12 cellular contexts compared by ENCODE assay signal in genomic region chr10:80537705-80538480, GRCh38. TPM values are rescaled to one million over a fixed set of nuclear protein-coding genes. Genes with fewer than 3 reads are reported as not detected.
DNase-seq lines count a peak whose midpoint lies in the region; ATAC-seq, FAIRE-seq and TF ChIP-seq lines count a peak whose summit lies in the region.
"Had no signal": no experiment of that assay in that cellular context is flagged by ENCODE, and none has a peak within 500 bp of the region (broad histone marks: within the 10 kb centered on the region; RNA-seq: fewer than 3 reads in every experiment).

Gene SH2D4B (plus strand): TSS chr10:80537902. CDS start chr10:80538332, 430 bp downstream.

- DNase-seq in MCF 10A (ENCODE audit: unreplicated experiment) (no peak), mammary epithelial cell (no peak), left lobe of liver (ENCODE audit: low spot score) (peak; percentile 41), NCI-H128 (lab: John Stamatoyannopoulos, UW; ENCODE audit: unreplicated experiment) (no peak), D721Med (ENCODE audit: insufficient read length, low spot score) (no peak)
- DNase-seq in activated T-cell treated with anti-CD3 and anti-CD28 coated beads, Interleukin-2, amount 50 U/mL, for 72 hours: no peak
- DNase-seq: OCI-M1 had no signal

- no peaks in the 10 kb centered on the region for H3K9me3 Mint-ChIP-seq in MCF 10A (ENCODE audit: unreplicated experiment)
- H3K9me3 Mint-ChIP-seq in activated T-cell treated with anti-CD3 and anti-CD28 coated beads, Interleukin-2, amount 50 U/mL, for 72 hours: no peaks in the 10 kb centered on the region

- H3K27ac ChIP-seq in mammary epithelial cell (ENCODE audit: insufficient read depth, low read depth, low read length) (no peak within 1 kb of the TSS), subcutaneous abdominal adipose tissue (ENCODE audit: low read depth, low read length) (peak within 1 kb of the TSS; percentile 9)
- H3K27ac ChIP-seq: KMS-11 had no signal

- peak within 1 kb of the TSS; percentile 5 for H3K4me3 Mint-ChIP-seq in MCF 10A (ENCODE audit: unreplicated experiment)
- H3K4me3 Mint-ChIP-seq in activated T-cell treated with anti-CD3 and anti-CD28 coated beads, Interleukin-2, amount 50 U/mL, for 72 hours: peak within 1 kb of the TSS; percentile 61 to 96

- dilution Hi-C loops in mammary epithelial cell (cut with HindIII; ENCODE audit: low sequenced_read_pairs): no loop called here

- no peak within 1 kb of the TSS for H2AFZ ChIP-seq in mammary epithelial cell (ENCODE audit: low read depth, low read length)

- 98% methylated on average over 18 of the region's 19 CpGs for WGBS in mammary epithelial cell (ENCODE audit: low coverage, missing lambda C conversion rate)

- BruUV-seq in MCF 10A (replicated peaks; lab: Mats Ljungman, UMichigan) (no TSS peak), mammary epithelial cell (replicated peaks; lab: Mats Ljungman, UMichigan) (no TSS peak)

- H3K36me3 ChIP-seq in mammary epithelial cell (ENCODE audit: insufficient read depth, low read length) (no peaks in the 10 kb centered on the region), subcutaneous abdominal adipose tissue (ENCODE audit: control insufficient read depth in 5 of 5, insufficient read depth in 5 of 5, low read length in 5 of 5) (no peaks in the 10 kb centered on the region)
- H3K36me3 ChIP-seq: tibial nerve had no signal

- H3K36me3 Mint-ChIP-seq in MCF 10A (ENCODE audit: insufficient read depth, unreplicated experiment): peaks cover 6% of the 10 kb centered on the region
- peaks cover 0 to 2% of the 10 kb centered on the region in 2 donors for H3K36me3 Mint-ChIP-seq in activated T-cell treated with anti-CD3 and anti-CD28 coated beads, Interleukin-2, amount 50 U/mL, for 72 hours (ENCODE audit: insufficient read depth in 2 of 2)

- in situ Hi-C loops in mammary epithelial cell (cut with MboI; ENCODE audit: low sequenced_read_pairs in 2 of 2): no loop called here

- H3K27ac Mint-ChIP-seq in MCF 10A (ENCODE audit: low read depth, unreplicated experiment): no peak within 1 kb of the TSS
- peak within 1 kb of the TSS; percentile 29 for H3K27ac Mint-ChIP-seq in activated T-cell treated with anti-CD3 and anti-CD28 coated beads, Interleukin-2, amount 50 U/mL, for 72 hours

- H3K4me3 ChIP-seq in mammary epithelial cell (replicated peaks in 1 of 3; ENCODE audit: insufficient read depth in 1 of 3, low read depth in 2 of 3, low read length in 3 of 3): no peak within 1 kb of the TSS
- H3K4me3 ChIP-seq in subcutaneous abdominal adipose tissue (ENCODE audit: low read depth in 1 of 5, low read length in 5 of 5): no peak within 1 kb of the TSS

- peaks cover 16% of the 10 kb centered on the region for H3K4me1 Mint-ChIP-seq in MCF 10A (ENCODE audit: insufficient read depth, unreplicated experiment)
- peaks cover 19% of the 10 kb centered on the region for H3K4me1 Mint-ChIP-seq in activated T-cell treated with anti-CD3 and anti-CD28 coated beads, Interleukin-2, amount 50 U/mL, for 72 hours (ENCODE audit: low read depth)

- FAIRE-seq in D721Med (lab: Jason Lieb, UNC): no peak

- H3K4me2 ChIP-seq in mammary epithelial cell (ENCODE audit: insufficient read depth, low read depth, low read length): no peak within 1 kb of the TSS

- intact Hi-C loops in MCF 10A (cut with micrococcal nuclease) (loop anchor here (5.0 kb wide), 1 partner anchor 124 kb away; no protein-coding TSS in a partner anchor), mammary epithelial cell (cut with micrococcal nuclease) (loop anchor here (5.0 kb wide), 3 partner anchors 44 to 124 kb away; no protein-coding TSS in a partner anchor)

- no peaks in the 10 kb centered on the region for H3K27me3 ChIP-seq in mammary epithelial cell (ENCODE audit: insufficient read depth, low read length)
- H3K27me3 ChIP-seq in subcutaneous abdominal adipose tissue (ENCODE audit: control insufficient read depth in 5 of 5, insufficient read depth in 4 of 5, low read length in 5 of 5): peaks cover 0 to 3% (median 0%) of the 10 kb centered on the region in 5 donors
- H3K27me3 ChIP-seq: tibial nerve had no signal

- CTCF ChIA-PET in MCF 10A (lab: Yijun Ruan, JAX): interaction anchor here (1.2 kb wide), 2 partner anchors 162 to 481 kb away, joined by 4 read pairs; no protein-coding TSS in a partner anchor
- CTCF ChIA-PET in mammary epithelial cell (lab: Charles Lee; ENCODE audit: low non-redundant PET): no interaction called here

- H4K20me1 ChIP-seq in mammary epithelial cell (ENCODE audit: insufficient read depth, low read length): no peaks in the 10 kb centered on the region

- POLR2A ChIA-PET in MCF 10A (lab: Yijun Ruan, JAX): no interaction called here

- H3K79me2 ChIP-seq in mammary epithelial cell (ENCODE audit: insufficient read depth, low read length): no peaks in the 10 kb centered on the region

- H3K9me3 ChIP-seq in mammary epithelial cell (replicated peaks; ENCODE audit: insufficient read depth, low read length) (no peaks in the 10 kb centered on the region), subcutaneous abdominal adipose tissue (ENCODE audit: control insufficient read depth in 5 of 5, low read length in 5 of 5) (no peaks in the 10 kb centered on the region)
- H3K9me3 ChIP-seq: tibial nerve had no signal

- peaks cover 44% of the 10 kb centered on the region for H3K4me1 ChIP-seq in mammary epithelial cell (ENCODE audit: insufficient read depth, low read length)
- peaks cover 2 to 50% (median 22%) of the 10 kb centered on the region in 5 donors for H3K4me1 ChIP-seq in subcutaneous abdominal adipose tissue (ENCODE audit: control insufficient read depth in 5 of 5, insufficient read depth in 5 of 5, low read length in 5 of 5)
- H3K4me1 ChIP-seq: tibial nerve had no signal

- ATAC-seq in activated T-cell treated with anti-CD3 and anti-CD28 coated beads, Interleukin-2, amount 50 U/mL, for 72 hours (replicated peaks in 1 of 2): no peak
- ATAC-seq in left lobe of liver: no peak
- no peak for ATAC-seq in HG02870 (IDR thresholded peaks at IDR 0.05; ENCODE audit: unreplicated experiment)

- H3K27me3 Mint-ChIP-seq in MCF 10A (ENCODE audit: insufficient read depth, unreplicated experiment): no peaks in the 10 kb centered on the region
- no peaks in the 10 kb centered on the region for H3K27me3 Mint-ChIP-seq in activated T-cell treated with anti-CD3 and anti-CD28 coated beads, Interleukin-2, amount 50 U/mL, for 72 hours (ENCODE audit: low read depth)

- H3K9ac ChIP-seq in mammary epithelial cell (ENCODE audit: insufficient read depth, low read length) (no peak within 1 kb of the TSS), subcutaneous abdominal adipose tissue (ENCODE audit: low read length in 5 of 5) (no peak within 1 kb of the TSS)

- TF ChIP-seq CTCF in MCF 10A (IDR thresholded peaks at IDR 0.05; ENCODE audit: unreplicated experiment) (no peak), mammary epithelial cell (conservative IDR thresholded peaks at IDR 0.05 in 1 of 2, IDR thresholded peaks at IDR 0.05 in 1 of 2; ENCODE audit: extremely low read depth in 1 of 2, insufficient read depth in 1 of 2, low read depth in 1 of 2, low read length in 2 of 2) (no peak), D721Med (IDR thresholded peaks at IDR 0.05; ENCODE audit: insufficient read depth, missing control alignments) (no peak)

RNA-seq across cellular contexts. Expression of gene SH2D4B, which starts in this region (rescaled TPM):
- total RNA-seq in MCF 10A (2022): not detected in 2 replicates
- total RNA-seq in mammary epithelial cell: under 1 TPM in 1 of 2 donors, not detected in 1; under 0.01 TPM
- 0.02 TPM for polyA plus RNA-seq in mammary epithelial cell
- not detected for polyA minus RNA-seq in mammary epithelial cell
- under 1 TPM; 0.34 to 0.46 TPM for total RNA-seq in activated T-cell treated with anti-CD3 and anti-CD28 coated beads, Interleukin-2, amount 50 U/mL, for 72 hours
- not detected for total RNA-seq in left lobe of liver
- total RNA-seq: fibroblast of villous mesenchyme, tibial nerve had no signal

Comparison
In these comparisons a context has a peak if more than half of its experiments do, and no peak if none do; other contexts are left out.
1. Peak in DNase-seq in left lobe of liver; RNA of the gene not detected or under 1 TPM.